10 cellular contexts compared by ENCODE assay signal in the genomic region with DNA sequence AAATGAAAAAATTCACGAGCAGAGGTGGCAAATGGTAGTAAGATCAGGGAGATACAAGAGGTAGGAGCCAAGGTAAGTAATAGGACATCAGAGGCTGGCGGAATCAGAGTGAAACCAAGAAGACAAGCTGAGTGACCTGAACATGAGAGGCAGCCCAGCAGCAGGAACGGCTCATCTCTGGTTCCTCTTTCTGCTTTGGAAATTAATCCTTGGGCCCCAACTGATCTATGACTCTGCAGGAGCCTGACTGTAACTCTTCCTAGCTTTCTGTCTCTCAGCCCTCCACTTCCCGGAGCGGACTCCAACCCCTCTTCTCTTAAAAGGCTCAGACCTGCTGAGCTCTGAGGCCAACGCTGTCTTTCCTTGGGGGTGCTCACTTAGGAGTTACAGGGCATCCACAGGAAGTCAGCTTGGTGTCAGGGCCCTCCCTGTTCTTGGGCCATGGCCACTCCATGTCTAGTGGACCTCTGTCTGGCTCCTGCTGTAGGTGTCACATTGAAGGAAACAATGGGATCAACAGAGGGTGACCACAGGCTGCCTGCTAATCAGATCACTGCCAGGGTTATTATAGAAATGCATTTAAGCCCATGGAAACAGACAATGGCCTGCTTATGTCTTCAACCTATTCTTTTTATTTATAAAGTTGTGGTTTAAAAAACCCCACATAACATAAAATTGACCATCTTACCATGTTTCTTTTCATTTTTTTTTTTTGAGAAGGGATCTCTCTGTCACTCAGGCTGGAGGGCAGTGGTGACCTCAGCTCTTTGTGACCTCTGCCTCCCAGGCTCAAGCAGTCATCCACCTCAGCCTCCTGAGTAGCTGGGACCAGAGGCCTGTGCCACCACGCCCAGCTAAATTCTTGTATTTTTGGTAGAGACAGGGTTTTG. TPM values are rescaled to one million over a fixed set of nuclear protein-coding genes. Genes with fewer than 3 reads are reported as not detected.
DNase-seq lines count a peak whose midpoint lies in the region; ATAC-seq lines count a peak whose summit lies in the region.
"Had no signal": no experiment of that assay in that cellular context is flagged by ENCODE, and none has a peak within 500 bp of the region (broad histone marks: within the 10 kb centered on the region; RNA-seq: fewer than 3 reads in every experiment).

No MANE protein-coding gene starts in this region.

- H3K36me3 Mint-ChIP-seq in activated naive CD4-positive, alpha-beta T cell treated with anti-CD3 and anti-CD28 coated beads, Interleukin-2, amount 50 U/mL, for 72 hours: no peaks in the 10 kb centered on the region

- ATAC-seq in GM19035 (IDR thresholded peaks at IDR 0.05; ENCODE audit: unreplicated experiment) (peak; percentile 55), HG02884 (IDR thresholded peaks at IDR 0.05; ENCODE audit: unreplicated experiment) (peak; percentile 77)
- no peak for ATAC-seq in activated naive CD4-positive, alpha-beta T cell treated with anti-CD3 and anti-CD28 coated beads, Interleukin-2, amount 50 U/mL, for 72 hours
- ATAC-seq: activated CD8-positive, alpha-beta T cell treated with anti-CD3 and anti-CD28 coated beads for 36 hours had no signal

- no peak overlapping the region for H3K27ac Mint-ChIP-seq in activated naive CD4-positive, alpha-beta T cell treated with anti-CD3 and anti-CD28 coated beads, Interleukin-2, amount 50 U/mL, for 72 hours
- H3K27ac Mint-ChIP-seq: activated CD8-positive, alpha-beta T cell treated with anti-CD3 and anti-CD28 coated beads for 36 hours; B cell had no signal

- DNase-seq in CD1c-positive myeloid dendritic cell (ENCODE audit: extremely low spot score) (peak; percentile 42), NCI-H146 treated with DMSO at 0.1 percent for 48 hours (lab: John Stamatoyannopoulos, UW; ENCODE audit: unreplicated experiment) (peak; percentile 74), NCI-H187 treated with DMSO at 0.1 percent for 48 hours (lab: John Stamatoyannopoulos, UW) (no peak), Ammon's horn (ENCODE audit: low spot score) (no peak), COLO829 (ENCODE audit: low spot score) (no peak)
- DNase-seq in activated naive CD4-positive, alpha-beta T cell treated with anti-CD3 and anti-CD28 coated beads, Interleukin-2, amount 50 U/mL, for 72 hours (ENCODE audit: low spot score in 2 of 2): no peak
- DNase-seq: activated CD8-positive, alpha-beta T cell treated with anti-CD3 and anti-CD28 coated beads for 36 hours had no signal

- H3K9me3 Mint-ChIP-seq in activated naive CD4-positive, alpha-beta T cell treated with anti-CD3 and anti-CD28 coated beads, Interleukin-2, amount 50 U/mL, for 72 hours: no peaks in the 10 kb centered on the region
- H3K9me3 Mint-ChIP-seq: activated CD8-positive, alpha-beta T cell treated with anti-CD3 and anti-CD28 coated beads for 36 hours had no signal

RNA-seq across cellular contexts. Expression of gene SHB, which starts 22.5 kb away (rescaled TPM):
- total RNA-seq in activated naive CD4-positive, alpha-beta T cell treated with anti-CD3 and anti-CD28 coated beads, Interleukin-2, amount 50 U/mL, for 72 hours: 1 to 10 TPM in 1 of 2 donors, under 1 TPM in 1; 0.34 to 1.7 TPM

Comparison
In these comparisons a context has a peak if more than half of its experiments do, and no peak if none do; other contexts are left out.
1. DNase-seq: peak in CD1c-positive myeloid dendritic cell (single experiment) and NCI-H146 treated with DMSO at 0.1 percent for 48 hours (single experiment); none in NCI-H187 treated with DMSO at 0.1 percent for 48 hours (single experiment), activated naive CD4-positive, alpha-beta T cell treated with anti-CD3 and anti-CD28 coated beads, Interleukin-2, amount 50 U/mL, for 72 hours (0 of 2), Ammon's horn (single experiment) and COLO829 (single experiment).
2. ATAC-seq: peak in GM19035 (single experiment) and HG02884 (single experiment); none in activated naive CD4-positive, alpha-beta T cell treated with anti-CD3 and anti-CD28 coated beads, Interleukin-2, amount 50 U/mL, for 72 hours (0 of 2).